Comparison of ENCODE assay signal across 9 cellular contexts in genomic region chr13:99218969-99219368, GRCh38. TPM values are rescaled to one million over a fixed set of nuclear protein-coding genes. Genes with fewer than 3 reads are reported as not detected.
DNase-seq lines count a peak whose midpoint lies in the region; ATAC-seq lines count a peak whose summit lies in the region.
"Had no signal": no experiment of that assay in that cellular context is flagged by ENCODE, and none has a peak within 500 bp of the region (broad histone marks: within the 10 kb centered on the region; RNA-seq: fewer than 3 reads in every experiment).

No MANE protein-coding gene starts in this region.

- H3K4me3 ChIP-seq in Jurkat, Clone E6-1 (ENCODE audit: low read length), result 0 out of 2 replicates have a peak overlapping the region, but pooled peaks have one; percentile 0

- H3K4me1 Mint-ChIP-seq in activated naive CD4-positive, alpha-beta T cell treated with anti-CD3 and anti-CD28 coated beads, Interleukin-2, amount 10 ng/mL, durations not matched to agents 7 days and 5 days, result peaks cover 95% of the 10 kb centered on the region

- H3K27ac Mint-ChIP-seq in activated naive CD4-positive, alpha-beta T cell treated with anti-CD3 and anti-CD28 coated beads, Interleukin-2, amount 10 ng/mL, durations not matched to agents 7 days and 5 days, result peak overlapping the region; percentile 92

- H3K4me3 Mint-ChIP-seq in activated naive CD4-positive, alpha-beta T cell treated with anti-CD3 and anti-CD28 coated beads, Interleukin-2, amount 10 ng/mL, durations not matched to agents 7 days and 5 days, result peak overlapping the region; percentile 67

- CTCF ChIA-PET in activated naive CD4-positive, alpha-beta T cell treated with anti-CD3 and anti-CD28 coated beads, Interleukin-2, amount 10 ng/mL, durations not matched to agents 7 days and 5 days (lab: Charles Lee), result interaction anchor here (0.6 to 2.2 kb wide), 7 partner anchors 15 to 255 kb away, joined by 3 to 10 read pairs (median 3); partner anchors contain the start of genes GPR18 and UBAC2

- peaks cover 51% of the 10 kb centered on the region for H3K36me3 Mint-ChIP-seq in activated naive CD4-positive, alpha-beta T cell treated with anti-CD3 and anti-CD28 coated beads, Interleukin-2, amount 10 ng/mL, durations not matched to agents 7 days and 5 days

- peaks cover 3% of the 10 kb centered on the region for H3K9me3 Mint-ChIP-seq in activated naive CD4-positive, alpha-beta T cell treated with anti-CD3 and anti-CD28 coated beads, Interleukin-2, amount 10 ng/mL, durations not matched to agents 7 days and 5 days

- H3K27me3 Mint-ChIP-seq in activated naive CD4-positive, alpha-beta T cell treated with anti-CD3 and anti-CD28 coated beads, Interleukin-2, amount 10 ng/mL, durations not matched to agents 7 days and 5 days, result no peaks in the 10 kb centered on the region

- peak; percentile 90 for DNase-seq in Jurkat, Clone E6-1 (ENCODE audit: low read depth, low spot score)
- peak; percentile 77 for DNase-seq in activated naive CD4-positive, alpha-beta T cell treated with anti-CD3 and anti-CD28 coated beads, Interleukin-2, amount 10 ng/mL, durations not matched to agents 7 days and 5 days
- DNase-seq in stimulated activated CD4-positive, alpha-beta T cell treated with anti-CD3 and anti-CD28 coated beads, TNF-alpha, amount 100 ng/mL, for 4 hours (ENCODE audit: low read depth in 3 of 3), result peak in 2 of 3 experiments; percentile 20 to 32
- DNase-seq in cerebellum (ENCODE audit: low spot score) (no peak), NCI-H2081 (lab: John Stamatoyannopoulos, UW) (no peak), NCI-H748 treated with DMSO at 0.1 percent for 48 hours (lab: John Stamatoyannopoulos, UW) (no peak)

- ATAC-seq in GM21381 (IDR thresholded peaks at IDR 0.05; ENCODE audit: unreplicated experiment) (peak; percentile 62), GM21737 (IDR thresholded peaks at IDR 0.05; ENCODE audit: unreplicated experiment) (no peak)

RNA-seq across cellular contexts. Expression of gene UBAC2, which starts 18.3 kb away (rescaled TPM):
- polyA plus RNA-seq in Jurkat, Clone E6-1 (2012; ENCODE audit: insufficient read depth, insufficient read length), result 51.1 TPM
- total RNA-seq in cerebellum, result 25.5 TPM

RNA-seq across cellular contexts. Expression of gene GPR18, which starts 39.2 kb away (rescaled TPM):
- 0.60 TPM for polyA plus RNA-seq in Jurkat, Clone E6-1 (2012; ENCODE audit: insufficient read depth, insufficient read length)
- not detected for total RNA-seq in cerebellum
- total RNA-seq: NCI-H460 had no signal

Comparison
In these comparisons a context has a peak if more than half of its experiments do, and no peak if none do; other contexts are left out.
1. DNase-seq: peak in Jurkat, Clone E6-1 (single experiment), activated naive CD4-positive, alpha-beta T cell treated with anti-CD3 and anti-CD28 coated beads, Interleukin-2, amount 10 ng/mL, durations not matched to agents 7 days and 5 days (single experiment) and stimulated activated CD4-positive, alpha-beta T cell treated with anti-CD3 and anti-CD28 coated beads, TNF-alpha, amount 100 ng/mL, for 4 hours (2 of 3); none in cerebellum (single experiment), NCI-H2081 (0 of 2) and NCI-H748 treated with DMSO at 0.1 percent for 48 hours (single experiment).